17 cellular contexts compared by ENCODE assay signal in genomic region chr17:77544347-77544746, GRCh38.
A peak's percentile ranks its signal among the peaks of the same experiment; 100 is the strongest.
DNase-seq lines count a peak whose midpoint lies in the region; ATAC-seq and TF ChIP-seq lines count a peak whose summit lies in the region.
"Had no signal": no experiment of that assay in that cellular context is flagged by ENCODE, and none has a peak within 500 bp of the region (broad histone marks: within the 10 kb centered on the region; RNA-seq: fewer than 3 reads in every experiment).

No MANE protein-coding gene starts in this region.

- no peak for TF ChIP-seq CTCF in right atrium auricular region (IDR thresholded peaks at IDR 0.05)
- no peak for TF ChIP-seq CTCF in endodermal cell (conservative IDR thresholded peaks at IDR 0.05)

- 87 to 98% methylated on average over 7 to 8 of the region's 8 CpGs for WGBS in endodermal cell (ENCODE audit: insufficient coverage in 1 of 2, insufficient read length in 1 of 2), 2 experiments

- DNase-seq in Right ventricle myocardium inferior (ENCODE audit: missing footprints): peak; percentile 60
- DNase-seq in right atrium auricular region (ENCODE audit: low spot score): no peak
- no peak for DNase-seq in endodermal cell
- DNase-seq in RKO (ENCODE audit: low spot score): no peak
- no peak for DNase-seq in ACHN
- DNase-seq: AML-193; CD8-positive, alpha-beta memory T cell; DMS53; GM23248; H9; KBM-7 had no signal

- peaks cover 45% of the 10 kb centered on the region for H3K27me3 Mint-ChIP-seq in endodermal cell (ENCODE audit: insufficient read depth)

- no peaks in the 10 kb centered on the region for H3K9me3 ChIP-seq in right atrium auricular region
- peaks cover 3% of the 10 kb centered on the region for H3K9me3 ChIP-seq in endodermal cell (ENCODE audit: control insufficient read depth, low read length)
- no peaks in the 10 kb centered on the region for H3K9me3 ChIP-seq in neuron (ENCODE audit: low read length)
- H3K9me3 ChIP-seq: BLaER1 had no signal

- no peak overlapping the region for H3K27ac Mint-ChIP-seq in endodermal cell
- H3K27ac Mint-ChIP-seq: CD8-positive, alpha-beta memory T cell; H9 had no signal

- H3K4me1 Mint-ChIP-seq in endodermal cell: peaks cover 21% of the 10 kb centered on the region
- H3K4me1 Mint-ChIP-seq: CD8-positive, alpha-beta memory T cell had no signal

- in situ Hi-C loops in ACHN (cut with HindIII; ENCODE audit: low pct_ligation_motif_present, low pct_unique_long_range_greater_than_20kb, low sequenced_read_pairs): loop anchor here (25.0 kb wide), 1 partner anchor 468 kb away; no protein-coding TSS in a partner anchor

- H3K4me3 Mint-ChIP-seq in endodermal cell: no peak overlapping the region
- H3K4me3 Mint-ChIP-seq: CD8-positive, alpha-beta memory T cell; H9 had no signal

- no peak overlapping the region for H3K9ac ChIP-seq in endodermal cell (ENCODE audit: extremely low read depth, low read length, poor library complexity, severe bottlenecking)
- H3K9ac ChIP-seq: BLaER1, GM23248 had no signal

- H3K4me1 ChIP-seq in right atrium auricular region (peaks cover 0 to 18% of the 10 kb centered on the region in 2 donors), endodermal cell (ENCODE audit: control insufficient read depth, insufficient read depth, low read length) (no peaks in the 10 kb centered on the region), neuron (ENCODE audit: insufficient read depth, low read length) (peaks cover 42% of the 10 kb centered on the region)

- peak overlapping the region; percentile 16 for H2AFZ ChIP-seq in neuron (ENCODE audit: low read depth, low read length)
- H2AFZ ChIP-seq: GM23248 had no signal

- H3K36me3 Mint-ChIP-seq in endodermal cell (ENCODE audit: low read depth): no peaks in the 10 kb centered on the region

- H3K36me3 ChIP-seq in right atrium auricular region (no peaks in the 10 kb centered on the region), endodermal cell (ENCODE audit: control insufficient read depth, insufficient read depth, low read length) (no peaks in the 10 kb centered on the region), neuron (ENCODE audit: insufficient read depth, low read length) (no peaks in the 10 kb centered on the region)
- H3K36me3 ChIP-seq: BLaER1 had no signal

- no peak overlapping the region for H3K27ac ChIP-seq in right atrium auricular region
- H3K27ac ChIP-seq in endodermal cell (ENCODE audit: low read depth, low read length): peak overlapping the region; percentile 72
- H3K27ac ChIP-seq: 22Rv1, BLaER1, GM23248, HL-60 had no signal

- H3K4me3 ChIP-seq in right atrium auricular region (no peak overlapping the region), endodermal cell (ENCODE audit: low read length) (no peak overlapping the region), neuron (ENCODE audit: low read length) (no peak overlapping the region)
- H3K4me3 ChIP-seq: BLaER1, GM12878, GM23248 had no signal

- ATAC-seq in Right ventricle myocardium inferior (no peak), HG02798 (IDR thresholded peaks at IDR 0.05; ENCODE audit: poor library complexity, unreplicated experiment) (no peak)
- ATAC-seq: GM12878 had no signal

- H3K9me3 Mint-ChIP-seq in endodermal cell: peaks cover 7% of the 10 kb centered on the region
- H3K9me3 Mint-ChIP-seq: CD8-positive, alpha-beta memory T cell had no signal

- intact Hi-C loops in Right ventricle myocardium inferior (cut with DNase I): loop anchor here (5.0 kb wide), 2 partner anchors 133 to 278 kb away; no protein-coding TSS in a partner anchor

- H3K27me3 ChIP-seq in right atrium auricular region (no peaks in the 10 kb centered on the region), endodermal cell (ENCODE audit: control insufficient read depth, insufficient read depth, low read length, poor library complexity, severe bottlenecking) (peaks cover 16% of the 10 kb centered on the region), neuron (ENCODE audit: insufficient read depth, low read length) (no peaks in the 10 kb centered on the region)
- H3K27me3 ChIP-seq: BLaER1 had no signal
